22 cellular contexts compared by ENCODE assay signal in genomic region chr20:45269056-45269455, GRCh38. TPM values are rescaled to one million over a fixed set of nuclear protein-coding genes. Genes with fewer than 3 reads are reported as not detected.
"Had no signal": no experiment of that assay in that cellular context is flagged by ENCODE, and none has a peak within 500 bp of the region (broad histone marks: within the 10 kb centered on the region; RNA-seq: fewer than 3 reads in every experiment).

No MANE protein-coding gene starts in this region.

- H3K9me3 ChIP-seq: SK-N-SH had no signal

- ATAC-seq: HepG2, Panc1 had no signal

- H3K27ac ChIP-seq: RWPE1 had no signal

- DNase-seq: IMR-90, Karpas-422, KG1, MM.1S, NCI-H1092 treated with DMSO at 0.1 percent for 48 hours, NCI-H1436, NCI-H187, NCI-H2029, NCI-H2081 treated with DMSO at 0.1 percent for 48 hours, NCI-H2171, NCI-H510A, NCI-H524 treated with DMSO at 0.1 percent for 48 hours, NCI-H69, NCI-H774, SHP77, SK-N-SH had no signal

RNA-seq across cellular contexts. Expression of gene SLPI, which starts 14.7 kb away (rescaled TPM):
- total RNA-seq: HepG2, HT1080, IMR-90, SK-MEL-5 had no signal

RNA-seq across cellular contexts. Expression of gene RBPJL, which starts 37.6 kb away (rescaled TPM):
- total RNA-seq: HepG2, HT1080, IMR-90, PC-3, SK-MEL-5 had no signal

RNA-seq across cellular contexts. Expression of gene MATN4, which starts 39.0 kb away (rescaled TPM):
- total RNA-seq: HepG2, HT1080, IMR-90 had no signal

RNA-seq across cellular contexts. Expression of gene SEMG2, which starts 47.9 kb away (rescaled TPM):
- total RNA-seq: HepG2, HT1080, IMR-90, PC-3, SK-MEL-5 had no signal
